8 cellular contexts compared by ENCODE assay signal in genomic region chr11:47407746-47408590, GRCh38. TPM values are rescaled to one million over a fixed set of nuclear protein-coding genes. Genes with fewer than 3 reads are reported as not detected.
DNase-seq lines count a peak whose midpoint lies in the region; ATAC-seq and TF ChIP-seq lines count a peak whose summit lies in the region.

Gene SLC39A13, plus strand, starts transcription at chr11:47408590. Its CDS starts 1,505 bp downstream, at chr11:47410095.

- H3K36me3 Mint-ChIP-seq in CD4-positive, alpha-beta T cell (ENCODE audit: low read depth) = peaks cover 17% of the 10 kb centered on the region

- TF ChIP-seq POLR2A in right lobe of liver (IDR thresholded peaks at IDR 0.05) = peak; percentile 93

- peaks cover 17% of the 10 kb centered on the region for H3K4me1 Mint-ChIP-seq in CD4-positive, alpha-beta T cell (ENCODE audit: low read depth)

- CTCF ChIA-PET in CD4-positive, alpha-beta T cell (lab: Charles Lee) = interaction anchor here (0.6 to 1.7 kb wide), 2 partner anchors 7 to 34 kb away, joined by 3 to 13 read pairs; no protein-coding TSS in a partner anchor

- peak within 1 kb of the TSS; percentile 78 to 86 (median 79) for H3K4me3 ChIP-seq in right lobe of liver

- TF ChIP-seq CTCF in CD4-positive, alpha-beta T cell (IDR thresholded peaks at IDR 0.05) = peak; percentile 84
- TF ChIP-seq CTCF in right lobe of liver (IDR thresholded peaks at IDR 0.05) = peak; percentile 83 to 97 (median 95)

- POLR2A ChIA-PET in CD4-positive, alpha-beta T cell (lab: Charles Lee) = interaction anchor here (0.7 to 2.6 kb wide), 10 partner anchors 8 to 193 kb away, joined by 3 to 14 read pairs (median 4); partner anchors contain the start of genes DDB2 and PSMC3

- H3K4me1 ChIP-seq in right lobe of liver = peaks cover 0 to 15% (median 2%) of the 10 kb centered on the region in 4 donors

- H3K9me3 Mint-ChIP-seq in CD4-positive, alpha-beta T cell = no peaks in the 10 kb centered on the region

- peak; percentile 78 to 94 (median 87) for DNase-seq in CD4-positive, alpha-beta T cell
- peak; percentile 92 for DNase-seq in NCI-H82 (lab: John Stamatoyannopoulos, UW)
- peak; percentile 91 to 93 for DNase-seq in activated CD4-positive, alpha-beta T cell treated with anti-CD3 and anti-CD28 coated beads, Interleukin-2, amount 50 U/mL, for 48 hours
- peak; percentile 97 for DNase-seq in dermis blood vessel endothelial cell
- DNase-seq in right lobe of liver = peak; percentile 97
- DNase-seq in stimulated activated CD4-positive, alpha-beta T cell treated with anti-CD3 and anti-CD28 coated beads, Interleukin-4, amount 100 ng/mL, for 24 hours = peak; percentile 92

- peak within 1 kb of the TSS; percentile 88 for H3K27ac ChIP-seq in CD4-positive, alpha-beta T cell (ENCODE audit: low read depth, low read length)
- peak within 1 kb of the TSS; percentile 79 to 91 (median 88) for H3K27ac ChIP-seq in right lobe of liver

- intact Hi-C loops in CD4-positive, alpha-beta T cell (cut with DNase I, micrococcal nuclease) = loop anchor here (1.0 to 10.0 kb wide), 5 partner anchors 34 to 473 kb away; partner anchors contain the start of genes ARFGAP2 (in 1 of the 2), CSTPP1 (in 1 of the 2), FNBP4 (in 1 of the 2) and MADD (in 1 of the 2)
- intact Hi-C loops in right lobe of liver (cut with DNase I) = no loop called here

- H3K27me3 Mint-ChIP-seq in CD4-positive, alpha-beta T cell = no peaks in the 10 kb centered on the region

- peak within 1 kb of the TSS; percentile 95 for H3K27ac Mint-ChIP-seq in CD4-positive, alpha-beta T cell

- peak; percentile 86 for ATAC-seq in CD4-positive, alpha-beta T cell (ENCODE audit: poor library complexity)
- ATAC-seq in GM19438 (IDR thresholded peaks at IDR 0.05; ENCODE audit: low read depth, unreplicated experiment) (peak; percentile 84), HG03571 (IDR thresholded peaks at IDR 0.05; ENCODE audit: unreplicated experiment) (peak; percentile 83), right lobe of liver (peak; percentile 88 to 95 (median 92))

- no peaks in the 10 kb centered on the region for H3K27me3 ChIP-seq in CD4-positive, alpha-beta T cell (ENCODE audit: control insufficient read depth, insufficient read depth, low read length)
- H3K27me3 ChIP-seq in right lobe of liver = no peaks in the 10 kb centered on the region

- no peaks in the 10 kb centered on the region for H3K36me3 ChIP-seq in right lobe of liver

- H3K9me3 ChIP-seq in CD4-positive, alpha-beta T cell (ENCODE audit: control insufficient read depth, low read length) = no peaks in the 10 kb centered on the region
- H3K9me3 ChIP-seq in right lobe of liver = no peaks in the 10 kb centered on the region

- peak within 1 kb of the TSS; percentile 99 for H3K4me3 Mint-ChIP-seq in CD4-positive, alpha-beta T cell

- 0% methylated on average over 17 of the region's 70 CpGs for WGBS in right lobe of liver (ENCODE audit: insufficient coverage, low coverage, low lambda C conversion rate, missing lambda C conversion rate)

RNA-seq across cellular contexts. Expression of gene SLC39A13, which starts in this region (rescaled TPM):
- 10 to 100 TPM; 36.6 to 39.2 TPM for total RNA-seq in CD4-positive, alpha-beta T cell
- 72.8 and 78.0 TPM in 2 replicates for total RNA-seq in dermis blood vessel endothelial cell
- 10 to 100 TPM in 5 of 6 experiments, 1 to 10 TPM in 1; 9.8 to 21.2 (median 13.1) TPM for total RNA-seq in right lobe of liver

Comparison
In these comparisons a context has a peak if more than half of its experiments do, and no peak if none do; other contexts are left out.
1. Peak in every context shown above with its lines: DNase-seq, ATAC-seq, H3K4me3 ChIP-seq and H3K27ac ChIP-seq.
2. intact Hi-C loops: an anchor here in CD4-positive, alpha-beta T cell (1.0 to 10.0 kb wide); none called in right lobe of liver.